Comparison of ENCODE assay signal across 8 cellular contexts in genomic region chr22:35257321-35258143, GRCh38. TPM values are rescaled to one million over a fixed set of nuclear protein-coding genes. Genes with fewer than 3 reads are reported as not detected.
A peak's percentile ranks its signal among the peaks of the same experiment; 100 is the strongest.
DNase-seq lines count a peak whose midpoint lies in the region; ATAC-seq and TF ChIP-seq lines count a peak whose summit lies in the region.

Gene HMGXB4 (plus strand): TSS chr22:35257493. CDS start chr22:35262391, 4,898 bp downstream.

- no peaks in the 10 kb centered on the region for H3K9me2 ChIP-seq in MM.1S (replicated peaks; ENCODE audit: insufficient read depth, low read length)

- no peak within 1 kb of the TSS for H4K8ac ChIP-seq in neuronal stem cell (ENCODE audit: low read depth, low read length)

- H3K18ac ChIP-seq in neuronal stem cell (ENCODE audit: low read length): peak within 1 kb of the TSS; percentile 99

- peaks cover 27% of the 10 kb centered on the region for H3K4me1 Mint-ChIP-seq in activated naive CD4-positive, alpha-beta T cell treated with anti-CD3 and anti-CD28 coated beads for 36 hours (ENCODE audit: low read depth)

- peak within 1 kb of the TSS; percentile 67 for H3K4me3 ChIP-seq in HAP-1
- peak within 1 kb of the TSS; percentile 93 for H3K4me3 ChIP-seq in MM.1S (ENCODE audit: low read length)
- peak within 1 kb of the TSS; percentile 71 to 73 for H3K4me3 ChIP-seq in gastroesophageal sphincter
- peak within 1 kb of the TSS; percentile 60 to 93 for H3K4me3 ChIP-seq in neuronal stem cell (ENCODE audit: low read length in 2 of 2)
- peak within 1 kb of the TSS; percentile 80 to 93 (median 87) for H3K4me3 ChIP-seq in subcutaneous abdominal adipose tissue (ENCODE audit: low read depth in 1 of 5, low read length in 5 of 5)

- intact Hi-C loops in activated naive CD4-positive, alpha-beta T cell treated with anti-CD3 and anti-CD28 coated beads for 36 hours (cut with micrococcal nuclease): loop anchor here (2.0 kb wide), 1 partner anchor 43 kb away; no protein-coding TSS in a partner anchor

- H3K14ac ChIP-seq in neuronal stem cell (ENCODE audit: low read length): no peak within 1 kb of the TSS

- no peak for TF ChIP-seq CTCF in MM.1S (IDR thresholded peaks at IDR 0.05; ENCODE audit: low read length)
- TF ChIP-seq CTCF in gastroesophageal sphincter (IDR thresholded peaks at IDR 0.05): peak in 2 of 4 experiments; percentile 21 to 37

- peaks cover 8% of the 10 kb centered on the region for H3K36me3 ChIP-seq in HAP-1 (replicated peaks)
- no peaks in the 10 kb centered on the region for H3K36me3 ChIP-seq in MM.1S (replicated peaks; ENCODE audit: insufficient read depth, low read length)
- peaks cover 0 to 5% of the 10 kb centered on the region in 2 donors for H3K36me3 ChIP-seq in gastroesophageal sphincter
- H3K36me3 ChIP-seq in neuronal stem cell (replicated peaks in 1 of 2; ENCODE audit: control insufficient read depth in 2 of 2, insufficient read depth in 2 of 2, low read length in 2 of 2): peaks cover 5 to 36% of the 10 kb centered on the region in 2 donors
- H3K36me3 ChIP-seq in subcutaneous abdominal adipose tissue (ENCODE audit: control insufficient read depth in 5 of 5, insufficient read depth in 5 of 5, low read length in 5 of 5): peaks cover 0 to 6% (median 5%) of the 10 kb centered on the region in 5 donors

- peak; percentile 51 for DNase-seq in GM04503 (ENCODE audit: low read depth)
- DNase-seq in HAP-1 (ENCODE audit: low spot score in 2 of 2): peak; percentile 80 to 90
- peak; percentile 93 for DNase-seq in MM.1S
- peak; percentile 87 for DNase-seq in SK-N-DZ (ENCODE audit: low spot score)
- peak; percentile 91 for DNase-seq in activated naive CD4-positive, alpha-beta T cell treated with anti-CD3 and anti-CD28 coated beads for 36 hours
- peak; percentile 82 for DNase-seq in neuronal stem cell (ENCODE audit: low spot score)

- no peaks in the 10 kb centered on the region for H3K27me3 Mint-ChIP-seq in activated naive CD4-positive, alpha-beta T cell treated with anti-CD3 and anti-CD28 coated beads for 36 hours (ENCODE audit: low read depth)

- no peak for TF ChIP-seq EP300 in gastroesophageal sphincter (IDR thresholded peaks at IDR 0.05)

- peak within 1 kb of the TSS; percentile 4 for H2AK5ac ChIP-seq in neuronal stem cell (ENCODE audit: low read depth, low read length)

- H2BK12ac ChIP-seq in neuronal stem cell (ENCODE audit: low read length): no peak within 1 kb of the TSS

- no peak for TF ChIP-seq POLR2A in gastroesophageal sphincter (IDR thresholded peaks at IDR 0.05)

- peak within 1 kb of the TSS; percentile 97 for H3K4me2 ChIP-seq in MM.1S (ENCODE audit: low read depth, low read length)
- H3K4me2 ChIP-seq in neuronal stem cell (ENCODE audit: insufficient read depth, low read length, poor library complexity, severe bottlenecking): peak within 1 kb of the TSS; percentile 93

- no peaks in the 10 kb centered on the region for H3K9me3 Mint-ChIP-seq in activated naive CD4-positive, alpha-beta T cell treated with anti-CD3 and anti-CD28 coated beads for 36 hours

- H2BK120ac ChIP-seq in neuronal stem cell (ENCODE audit: low read depth, low read length): no peak within 1 kb of the TSS

- H3K9ac ChIP-seq in MM.1S (ENCODE audit: low read length): peak within 1 kb of the TSS; percentile 98
- peak within 1 kb of the TSS; percentile 80 for H3K9ac ChIP-seq in neuronal stem cell (ENCODE audit: low read depth, low read length, poor library complexity)
- H3K9ac ChIP-seq in subcutaneous abdominal adipose tissue (ENCODE audit: low read length in 5 of 5): peak within 1 kb of the TSS; percentile 84 to 98 (median 92)

- peaks cover 29% of the 10 kb centered on the region for H3K79me2 ChIP-seq in MM.1S (ENCODE audit: low read length)

- H3F3A ChIP-seq in MM.1S (ENCODE audit: insufficient read depth, low read length): 0 out of 2 replicates have a peak, but pooled peaks cover 4% of the 10 kb centered on the region

- H3K23ac ChIP-seq in neuronal stem cell (ENCODE audit: low read depth, low read length, poor library complexity): no peak within 1 kb of the TSS

- H2BK15ac ChIP-seq in neuronal stem cell (ENCODE audit: low read length): no peak within 1 kb of the TSS

- in situ Hi-C loops in HAP-1 (cut with MboI; ENCODE audit: low sequenced_read_pairs): no loop called here

- peak within 1 kb of the TSS; percentile 67; the same call in 1 of the 2 replicates for H3K27ac ChIP-seq in MM.1S (ENCODE audit: low read length)
- peak within 1 kb of the TSS; percentile 80 to 99 (median 92) for H3K27ac ChIP-seq in gastroesophageal sphincter
- peak within 1 kb of the TSS; percentile 80 for H3K27ac ChIP-seq in neuronal stem cell (replicated peaks; ENCODE audit: low read length)
- peak within 1 kb of the TSS; percentile 82 for H3K27ac ChIP-seq in subcutaneous abdominal adipose tissue (ENCODE audit: low read depth, low read length)

- peak within 1 kb of the TSS; percentile 99 for H2AFZ ChIP-seq in MM.1S (ENCODE audit: low read length)
- peak within 1 kb of the TSS; percentile 96 for H2AFZ ChIP-seq in neuronal stem cell (ENCODE audit: low read length)

- H3K79me1 ChIP-seq in neuronal stem cell (ENCODE audit: low read depth, low read length): peaks cover 1% of the 10 kb centered on the region

- H3K27me3 ChIP-seq in HAP-1 (ENCODE audit: low read depth) (no peaks in the 10 kb centered on the region), MM.1S (replicated peaks; ENCODE audit: insufficient read depth, low read length) (no peaks in the 10 kb centered on the region), gastroesophageal sphincter (no peaks in the 10 kb centered on the region), neuronal stem cell (ENCODE audit: control insufficient read depth in 3 of 3, insufficient read depth in 3 of 3, low read depth in 1 of 3, low read length in 3 of 3) (no peaks in the 10 kb centered on the region), subcutaneous abdominal adipose tissue (ENCODE audit: control insufficient read depth in 5 of 5, insufficient read depth in 4 of 5, low read length in 5 of 5) (no peaks in the 10 kb centered on the region)

- peaks cover 8% of the 10 kb centered on the region; the same call in 1 of the 2 replicates for H3K4me1 ChIP-seq in HAP-1
- peaks cover 12% of the 10 kb centered on the region for H3K4me1 ChIP-seq in MM.1S (ENCODE audit: low read length)
- peaks cover 0 to 28% (median 3%) of the 10 kb centered on the region in 3 donors for H3K4me1 ChIP-seq in gastroesophageal sphincter
- peaks cover 2 to 5% of the 10 kb centered on the region in 2 donors for H3K4me1 ChIP-seq in neuronal stem cell (ENCODE audit: control insufficient read depth in 2 of 2, insufficient read depth in 1 of 2, low read depth in 1 of 2, low read length in 2 of 2)
- H3K4me1 ChIP-seq in subcutaneous abdominal adipose tissue (ENCODE audit: control insufficient read depth in 5 of 5, insufficient read depth in 5 of 5, low read length in 5 of 5): peaks cover 2 to 32% (median 19%) of the 10 kb centered on the region in 5 donors

- H4K20me1 ChIP-seq in MM.1S (ENCODE audit: insufficient read depth, low read length): no peaks in the 10 kb centered on the region

- WGBS in gastroesophageal sphincter (ENCODE audit: low coverage in 1 of 2), 2 donors: 0% methylated on average over 2 to 13 of the region's 84 CpGs
- WGBS in neuronal stem cell (ENCODE audit: extremely low coverage in 2 of 2, insufficient read length in 2 of 2, insufficient replicate concordance in 1 of 2), 2 donors: no CpG with 5 or more reads among the region's 84 CpGs

- peak within 1 kb of the TSS; percentile 88 for H3K4me3 Mint-ChIP-seq in activated naive CD4-positive, alpha-beta T cell treated with anti-CD3 and anti-CD28 coated beads for 36 hours

- H3K9me3 ChIP-seq in HAP-1 (no peaks in the 10 kb centered on the region), MM.1S (replicated peaks; ENCODE audit: insufficient read depth, low read length) (no peaks in the 10 kb centered on the region), gastroesophageal sphincter (no peaks in the 10 kb centered on the region), neuronal stem cell (replicated peaks in 1 of 2; ENCODE audit: control insufficient read depth in 2 of 2, insufficient read depth in 1 of 2, low read depth in 1 of 2, low read length in 2 of 2) (peaks cover 0 to 4% of the 10 kb centered on the region in 2 donors), subcutaneous abdominal adipose tissue (ENCODE audit: control insufficient read depth in 5 of 5, low read length in 5 of 5) (no peaks in the 10 kb centered on the region)

- H3K4ac ChIP-seq in neuronal stem cell (ENCODE audit: low read length): peak within 1 kb of the TSS; percentile 46

- peak within 1 kb of the TSS; percentile 92 for H3K27ac Mint-ChIP-seq in activated naive CD4-positive, alpha-beta T cell treated with anti-CD3 and anti-CD28 coated beads for 36 hours

- H2BK5ac ChIP-seq in neuronal stem cell (ENCODE audit: low read length): peak within 1 kb of the TSS; percentile 85

- ATAC-seq in gastroesophageal sphincter: peak; percentile 96

- CTCF ChIA-PET in activated naive CD4-positive, alpha-beta T cell treated with anti-CD3 and anti-CD28 coated beads for 36 hours (lab: Charles Lee): interaction anchor here (0.7 to 1.7 kb wide), 4 partner anchors 13 to 73 kb away, joined by 4 to 6 read pairs (median 4); no protein-coding TSS in a partner anchor

- H4K91ac ChIP-seq in neuronal stem cell (ENCODE audit: low read depth, low read length, poor library complexity): no peak within 1 kb of the TSS

- H3K36me3 Mint-ChIP-seq in activated naive CD4-positive, alpha-beta T cell treated with anti-CD3 and anti-CD28 coated beads for 36 hours (ENCODE audit: low read depth): peaks cover 21% of the 10 kb centered on the region

RNA-seq across cellular contexts. Expression of gene HMGXB4, which starts in this region (rescaled TPM):
- polyA plus RNA-seq in SK-N-DZ (2014; cell fraction: cytosol; rRNA removed): 16.0 and 17.4 TPM in 2 replicates
- 15.0 and 17.7 TPM in 2 replicates for polyA plus RNA-seq in SK-N-DZ (2014; cell fraction: nucleus; rRNA removed)
- total RNA-seq in activated naive CD4-positive, alpha-beta T cell treated with anti-CD3 and anti-CD28 coated beads for 36 hours: 10 to 100 TPM; 36.6 to 38.2 TPM
- 10 to 100 TPM; 10.8 to 19.0 (median 16.1) TPM for total RNA-seq in gastroesophageal sphincter
- polyA plus RNA-seq in neuronal stem cell (2013, experiment 1 of 2): 58.5 TPM
- 61.2 TPM for polyA plus RNA-seq in neuronal stem cell (2013, experiment 2 of 2)

Comparison
In these comparisons a context has a peak if more than half of its experiments do, and no peak if none do; other contexts are left out.
1. Peak in every context shown above with its lines: DNase-seq, ATAC-seq, H3K4me3 ChIP-seq and H3K27ac ChIP-seq.